ENCODE assay signal across 1 cellular context in genomic region chr12:31728917-31729640, GRCh38.
TF ChIP-seq lines count a peak whose summit lies in the region.

AMN1 (minus strand) TSS chr12:31729021; CDS start chr12:31729008, 13 bp downstream.

TF ChIP-seq in HepG2, 621 proteins besides CTCF, POLR2A, EP300 and RAD21 (continued from another document and continues in another):
- TF ChIP-seq ZNF589 (CRISPR knock-in tag; conservative IDR thresholded peaks at IDR 0.05): no peak
- TF ChIP-seq ZNF557 (CRISPR knock-in tag; IDR thresholded peaks at IDR 0.05): no peak; the same call in 1 of the 2 replicates
- TF ChIP-seq JUN (CRISPR knock-in tag; IDR thresholded peaks at IDR 0.05): no peak
- no peak for TF ChIP-seq ZNF710 (CRISPR knock-in tag; IDR thresholded peaks at IDR 0.05; ENCODE audit: borderline replicate concordance)
- no peak for TF ChIP-seq CBX2 (IDR thresholded peaks at IDR 0.05; ENCODE audit: low read depth, low read length)
- TF ChIP-seq CBX2 (CRISPR knock-in tag; IDR thresholded peaks at IDR 0.05; ENCODE audit: low read depth): no peak; the same call in 1 of the 2 replicates
- peak; percentile 19; the same call in 1 of the 2 replicates for TF ChIP-seq SPEN (CRISPR knock-in tag; IDR thresholded peaks at IDR 0.05; ENCODE audit: low read depth)
- no peak for TF ChIP-seq ZNF646 (CRISPR knock-in tag; IDR thresholded peaks at IDR 0.05)
- TF ChIP-seq ZFP36 (IDR thresholded peaks at IDR 0.05; ENCODE audit: borderline replicate concordance, low read depth, low read length, partially characterized antibody): no peak
- no peak for TF ChIP-seq ZNF263 (CRISPR knock-in tag; IDR thresholded peaks at IDR 0.05)
- TF ChIP-seq SIX1 (CRISPR knock-in tag; IDR thresholded peaks at IDR 0.05; ENCODE audit: borderline replicate concordance): no peak
- TF ChIP-seq, protein P1, sequence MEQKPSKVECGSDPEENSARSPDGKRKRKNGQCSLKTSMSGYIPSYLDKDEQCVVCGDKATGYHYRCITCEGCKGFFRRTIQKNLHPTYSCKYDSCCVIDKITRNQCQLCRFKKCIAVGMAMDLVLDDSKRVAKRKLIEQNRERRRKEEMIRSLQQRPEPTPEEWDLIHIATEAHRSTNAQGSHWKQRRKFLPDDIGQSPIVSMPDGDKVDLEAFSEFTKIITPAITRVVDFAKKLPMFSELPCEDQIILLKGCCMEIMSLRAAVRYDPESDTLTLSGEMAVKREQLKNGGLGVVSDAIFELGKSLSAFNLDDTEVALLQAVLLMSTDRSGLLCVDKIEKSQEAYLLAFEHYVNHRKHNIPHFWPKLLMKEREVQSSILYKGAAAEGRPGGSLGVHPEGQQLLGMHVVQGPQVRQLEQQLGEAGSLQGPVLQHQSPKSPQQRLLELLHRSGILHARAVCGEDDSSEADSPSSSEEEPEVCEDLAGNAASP (CRISPR knock-in tag; IDR thresholded peaks at IDR 0.05; ENCODE audit: borderline replicate concordance): no peak
- peak; percentile 52; the same call in 1 of the 2 replicates for TF ChIP-seq MEIS1 (CRISPR knock-in tag; IDR thresholded peaks at IDR 0.05; ENCODE audit: borderline replicate concordance)
- TF ChIP-seq ZEB1 (IDR thresholded peaks at IDR 0.05; ENCODE audit: insufficient replicate concordance, low read depth): peak; percentile 69
- TF ChIP-seq, protein P2, sequence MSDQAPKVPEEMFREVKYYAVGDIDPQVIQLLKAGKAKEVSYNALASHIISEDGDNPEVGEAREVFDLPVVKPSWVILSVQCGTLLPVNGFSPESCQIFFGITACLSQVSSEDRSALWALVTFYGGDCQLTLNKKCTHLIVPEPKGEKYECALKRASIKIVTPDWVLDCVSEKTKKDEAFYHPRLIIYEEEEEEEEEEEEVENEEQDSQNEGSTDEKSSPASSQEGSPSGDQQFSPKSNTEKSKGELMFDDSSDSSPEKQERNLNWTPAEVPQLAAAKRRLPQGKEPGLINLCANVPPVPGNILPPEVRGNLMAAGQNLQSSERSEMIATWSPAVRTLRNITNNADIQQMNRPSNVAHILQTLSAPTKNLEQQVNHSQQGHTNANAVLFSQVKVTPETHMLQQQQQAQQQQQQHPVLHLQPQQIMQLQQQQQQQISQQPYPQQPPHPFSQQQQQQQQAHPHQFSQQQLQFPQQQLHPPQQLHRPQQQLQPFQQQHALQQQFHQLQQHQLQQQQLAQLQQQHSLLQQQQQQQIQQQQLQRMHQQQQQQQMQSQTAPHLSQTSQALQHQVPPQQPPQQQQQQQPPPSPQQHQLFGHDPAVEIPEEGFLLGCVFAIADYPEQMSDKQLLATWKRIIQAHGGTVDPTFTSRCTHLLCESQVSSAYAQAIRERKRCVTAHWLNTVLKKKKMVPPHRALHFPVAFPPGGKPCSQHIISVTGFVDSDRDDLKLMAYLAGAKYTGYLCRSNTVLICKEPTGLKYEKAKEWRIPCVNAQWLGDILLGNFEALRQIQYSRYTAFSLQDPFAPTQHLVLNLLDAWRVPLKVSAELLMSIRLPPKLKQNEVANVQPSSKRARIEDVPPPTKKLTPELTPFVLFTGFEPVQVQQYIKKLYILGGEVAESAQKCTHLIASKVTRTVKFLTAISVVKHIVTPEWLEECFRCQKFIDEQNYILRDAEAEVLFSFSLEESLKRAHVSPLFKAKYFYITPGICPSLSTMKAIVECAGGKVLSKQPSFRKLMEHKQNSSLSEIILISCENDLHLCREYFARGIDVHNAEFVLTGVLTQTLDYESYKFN (CRISPR knock-in tag; conservative IDR thresholded peaks at IDR 0.05): no peak; the same call in 1 of the 2 replicates
- no peak for TF ChIP-seq JUNB (CRISPR knock-in tag; IDR thresholded peaks at IDR 0.05; ENCODE audit: borderline replicate concordance)
- TF ChIP-seq GLMP (CRISPR knock-in tag; IDR thresholded peaks at IDR 0.05; ENCODE audit: borderline replicate concordance): no peak
- TF ChIP-seq ATF7 (IDR thresholded peaks at IDR 0.05): peak; percentile 97
- TF ChIP-seq ATF7 (CRISPR knock-in tag; IDR thresholded peaks at IDR 0.05): peak; percentile 95
- no peak for TF ChIP-seq RELA (CRISPR knock-in tag; IDR thresholded peaks at IDR 0.05)
- TF ChIP-seq ZNF605 (CRISPR knock-in tag; IDR thresholded peaks at IDR 0.05): peak; percentile 57; the same call in 1 of the 2 replicates
- no peak for TF ChIP-seq ZNF446 (CRISPR knock-in tag; IDR thresholded peaks at IDR 0.05)
- TF ChIP-seq KLF15 (CRISPR knock-in tag; IDR thresholded peaks at IDR 0.05; ENCODE audit: borderline replicate concordance): no peak
- TF ChIP-seq, protein P3, sequence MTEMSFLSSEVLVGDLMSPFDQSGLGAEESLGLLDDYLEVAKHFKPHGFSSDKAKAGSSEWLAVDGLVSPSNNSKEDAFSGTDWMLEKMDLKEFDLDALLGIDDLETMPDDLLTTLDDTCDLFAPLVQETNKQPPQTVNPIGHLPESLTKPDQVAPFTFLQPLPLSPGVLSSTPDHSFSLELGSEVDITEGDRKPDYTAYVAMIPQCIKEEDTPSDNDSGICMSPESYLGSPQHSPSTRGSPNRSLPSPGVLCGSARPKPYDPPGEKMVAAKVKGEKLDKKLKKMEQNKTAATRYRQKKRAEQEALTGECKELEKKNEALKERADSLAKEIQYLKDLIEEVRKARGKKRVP (CRISPR knock-in tag; IDR thresholded peaks at IDR 0.05): no peak
- TF ChIP-seq RFX5 (IDR thresholded peaks at IDR 0.05; ENCODE audit: low read depth, low read length): peak; percentile 87
- TF ChIP-seq, protein P4, sequence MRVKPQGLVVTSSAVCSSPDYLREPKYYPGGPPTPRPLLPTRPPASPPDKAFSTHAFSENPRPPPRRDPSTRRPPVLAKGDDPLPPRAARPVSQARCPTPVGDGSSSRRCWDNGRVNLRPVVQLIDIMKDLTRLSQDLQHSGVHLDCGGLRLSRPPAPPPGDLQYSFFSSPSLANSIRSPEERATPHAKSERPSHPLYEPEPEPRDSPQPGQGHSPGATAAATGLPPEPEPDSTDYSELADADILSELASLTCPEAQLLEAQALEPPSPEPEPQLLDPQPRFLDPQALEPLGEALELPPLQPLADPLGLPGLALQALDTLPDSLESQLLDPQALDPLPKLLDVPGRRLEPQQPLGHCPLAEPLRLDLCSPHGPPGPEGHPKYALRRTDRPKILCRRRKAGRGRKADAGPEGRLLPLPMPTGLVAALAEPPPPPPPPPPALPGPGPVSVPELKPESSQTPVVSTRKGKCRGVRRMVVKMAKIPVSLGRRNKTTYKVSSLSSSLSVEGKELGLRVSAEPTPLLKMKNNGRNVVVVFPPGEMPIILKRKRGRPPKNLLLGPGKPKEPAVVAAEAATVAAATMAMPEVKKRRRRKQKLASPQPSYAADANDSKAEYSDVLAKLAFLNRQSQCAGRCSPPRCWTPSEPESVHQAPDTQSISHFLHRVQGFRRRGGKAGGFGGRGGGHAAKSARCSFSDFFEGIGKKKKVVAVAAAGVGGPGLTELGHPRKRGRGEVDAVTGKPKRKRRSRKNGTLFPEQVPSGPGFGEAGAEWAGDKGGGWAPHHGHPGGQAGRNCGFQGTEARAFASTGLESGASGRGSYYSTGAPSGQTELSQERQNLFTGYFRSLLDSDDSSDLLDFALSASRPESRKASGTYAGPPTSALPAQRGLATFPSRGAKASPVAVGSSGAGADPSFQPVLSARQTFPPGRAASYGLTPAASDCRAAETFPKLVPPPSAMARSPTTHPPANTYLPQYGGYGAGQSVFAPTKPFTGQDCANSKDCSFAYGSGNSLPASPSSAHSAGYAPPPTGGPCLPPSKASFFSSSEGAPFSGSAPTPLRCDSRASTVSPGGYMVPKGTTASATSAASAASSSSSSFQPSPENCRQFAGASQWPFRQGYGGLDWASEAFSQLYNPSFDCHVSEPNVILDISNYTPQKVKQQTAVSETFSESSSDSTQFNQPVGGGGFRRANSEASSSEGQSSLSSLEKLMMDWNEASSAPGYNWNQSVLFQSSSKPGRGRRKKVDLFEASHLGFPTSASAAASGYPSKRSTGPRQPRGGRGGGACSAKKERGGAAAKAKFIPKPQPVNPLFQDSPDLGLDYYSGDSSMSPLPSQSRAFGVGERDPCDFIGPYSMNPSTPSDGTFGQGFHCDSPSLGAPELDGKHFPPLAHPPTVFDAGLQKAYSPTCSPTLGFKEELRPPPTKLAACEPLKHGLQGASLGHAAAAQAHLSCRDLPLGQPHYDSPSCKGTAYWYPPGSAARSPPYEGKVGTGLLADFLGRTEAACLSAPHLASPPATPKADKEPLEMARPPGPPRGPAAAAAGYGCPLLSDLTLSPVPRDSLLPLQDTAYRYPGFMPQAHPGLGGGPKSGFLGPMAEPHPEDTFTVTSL (CRISPR knock-in tag; IDR thresholded peaks at IDR 0.05; ENCODE audit: borderline replicate concordance): peak; percentile 65; the same call in 1 of the 2 replicates
- TF ChIP-seq, protein P5, sequence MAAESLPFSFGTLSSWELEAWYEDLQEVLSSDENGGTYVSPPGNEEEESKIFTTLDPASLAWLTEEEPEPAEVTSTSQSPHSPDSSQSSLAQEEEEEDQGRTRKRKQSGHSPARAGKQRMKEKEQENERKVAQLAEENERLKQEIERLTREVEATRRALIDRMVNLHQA (CRISPR knock-in tag; IDR thresholded peaks at IDR 0.05): no peak
- TF ChIP-seq ZFX (CRISPR knock-in tag; IDR thresholded peaks at IDR 0.05; ENCODE audit: low read depth): peak; percentile 75; the same call in 1 of the 2 replicates
- peak; percentile 64 for TF ChIP-seq MED1 (CRISPR knock-in tag; IDR thresholded peaks at IDR 0.05)
- TF ChIP-seq ATF3 (CRISPR knock-in tag; IDR thresholded peaks at IDR 0.05): no peak
- TF ChIP-seq HBP1 (CRISPR knock-in tag; IDR thresholded peaks at IDR 0.05; ENCODE audit: low read depth): no peak
- no peak for TF ChIP-seq ZFYVE20 (CRISPR knock-in tag; IDR thresholded peaks at IDR 0.05; ENCODE audit: borderline replicate concordance, low read depth)
- TF ChIP-seq CBX1 (IDR thresholded peaks at IDR 0.05; ENCODE audit: low read depth): peak; percentile 22
- TF ChIP-seq ZNF780A (CRISPR knock-in tag; IDR thresholded peaks at IDR 0.05): no peak
